8 cellular contexts compared by ENCODE assay signal in genomic region chr9:33924978-33925797, GRCh38.
DNase-seq lines count a peak whose midpoint lies in the region; ATAC-seq, FAIRE-seq and TF ChIP-seq lines count a peak whose summit lies in the region.

No MANE protein-coding gene starts in this region.

- TF ChIP-seq CTCF in CD4-positive, alpha-beta T cell (IDR thresholded peaks at IDR 0.05) = peak; percentile 38
- peak; percentile 50 for TF ChIP-seq CTCF in lower lobe of right lung (IDR thresholded peaks at IDR 0.05)

- H3K36me3 Mint-ChIP-seq in CD4-positive, alpha-beta T cell (ENCODE audit: low read depth) = peaks cover 96% of the 10 kb centered on the region

- POLR2A ChIA-PET in CD4-positive, alpha-beta T cell (lab: Charles Lee) = interaction anchor here (1.0 kb wide), 1 partner anchor 149 kb away, joined by 3 read pairs; no protein-coding TSS in a partner anchor

- no peaks in the 10 kb centered on the region for H3K9me3 ChIP-seq in CD4-positive, alpha-beta T cell (ENCODE audit: control insufficient read depth, low read length)
- H3K9me3 ChIP-seq in ectodermal cell (ENCODE audit: control insufficient read depth, low read length) (no peaks in the 10 kb centered on the region), lower lobe of right lung (no peaks in the 10 kb centered on the region)

- peak in 1 of 10 experiments; percentile 5 for DNase-seq in CD4-positive, alpha-beta T cell
- DNase-seq in GM19239 (ENCODE audit: insufficient read length, low spot score) (no peak), RKO (ENCODE audit: low spot score) (peak; percentile 46), lower lobe of right lung (no peak), urothelium cell line (ENCODE audit: low spot score) (peak; percentile 62)
- DNase-seq in activated CD8-positive, alpha-beta memory T cell treated with anti-CD3 and anti-CD28 coated beads, Interleukin-2, amount 50 U/mL, for 4 hours = no peak

- no peak overlapping the region for H3K4me3 Mint-ChIP-seq in CD4-positive, alpha-beta T cell

- intact Hi-C loops in CD4-positive, alpha-beta T cell (cut with DNase I, micrococcal nuclease) = loop anchor here in 1 of 2 experiments (5.0 kb wide), 1 partner anchor 113 kb away; no protein-coding TSS in a partner anchor
- intact Hi-C loops in lower lobe of right lung (cut with DNase I) = no loop called here

- H3K36me3 ChIP-seq in ectodermal cell (ENCODE audit: control insufficient read depth, insufficient read depth, low read length) = peaks cover 37% of the 10 kb centered on the region
- H3K36me3 ChIP-seq in lower lobe of right lung = peaks cover 96% of the 10 kb centered on the region

- H3K4me3 ChIP-seq in ectodermal cell (ENCODE audit: insufficient read depth, low read depth, low read length) (no peak overlapping the region), lower lobe of right lung (no peak overlapping the region)

- no peak for ATAC-seq in CD4-positive, alpha-beta T cell (ENCODE audit: poor library complexity)
- ATAC-seq in lower lobe of right lung (peak; percentile 19 to 39), GM19395 (IDR thresholded peaks at IDR 0.05; ENCODE audit: unreplicated experiment) (no peak)

- CTCF ChIA-PET in CD4-positive, alpha-beta T cell (lab: Charles Lee) = interaction anchor here (1.3 kb wide), 1 partner anchor 8 kb away, joined by 4 read pairs; no protein-coding TSS in a partner anchor

- FAIRE-seq in GM19239 (lab: Jason Lieb, UNC) = peak; percentile 4
- peak; percentile 52 for FAIRE-seq in urothelium cell line (lab: Jason Lieb, UNC)

- H3K27ac ChIP-seq in CD4-positive, alpha-beta T cell (ENCODE audit: low read depth, low read length) = no peak overlapping the region
- H3K27ac ChIP-seq in ectodermal cell (ENCODE audit: insufficient read depth, low read depth, low read length, poor library complexity, severe bottlenecking) = peak overlapping the region; percentile 71
- H3K27ac ChIP-seq in lower lobe of right lung = no peak overlapping the region

- no peaks in the 10 kb centered on the region for H3K27me3 ChIP-seq in CD4-positive, alpha-beta T cell (ENCODE audit: control insufficient read depth, insufficient read depth, low read length)
- H3K27me3 ChIP-seq in ectodermal cell (ENCODE audit: control insufficient read depth, insufficient read depth, low read length, poor library complexity, severe bottlenecking) (no peaks in the 10 kb centered on the region), lower lobe of right lung (ENCODE audit: low read depth) (no peaks in the 10 kb centered on the region)

- peaks cover 11% of the 10 kb centered on the region for H3K4me1 ChIP-seq in ectodermal cell (ENCODE audit: control insufficient read depth, insufficient read depth, low read length)
- no peaks in the 10 kb centered on the region for H3K4me1 ChIP-seq in lower lobe of right lung

- no peak overlapping the region for H3K27ac Mint-ChIP-seq in CD4-positive, alpha-beta T cell

- WGBS in ectodermal cell, 2 experiments = 54% methylated on average over 17 of the region's 17 CpGs

- H3K27me3 Mint-ChIP-seq in CD4-positive, alpha-beta T cell = no peaks in the 10 kb centered on the region

- no peaks in the 10 kb centered on the region for H3K9me3 Mint-ChIP-seq in CD4-positive, alpha-beta T cell

- no peaks in the 10 kb centered on the region for H3K4me1 Mint-ChIP-seq in CD4-positive, alpha-beta T cell (ENCODE audit: low read depth)

Comparison
In these comparisons a context has a peak if more than half of its experiments do, and no peak if none do; other contexts are left out.
1. ATAC-seq: peak in lower lobe of right lung (2 of 2); none in CD4-positive, alpha-beta T cell (single experiment) and GM19395 (single experiment).
2. DNase-seq: peak in RKO (single experiment) and urothelium cell line (single experiment); none in GM19239 (single experiment), lower lobe of right lung (single experiment) and activated CD8-positive, alpha-beta memory T cell treated with anti-CD3 and anti-CD28 coated beads, Interleukin-2, amount 50 U/mL, for 4 hours (single experiment).